ENCODE assay signal across 6 cellular contexts in the genomic region with DNA sequence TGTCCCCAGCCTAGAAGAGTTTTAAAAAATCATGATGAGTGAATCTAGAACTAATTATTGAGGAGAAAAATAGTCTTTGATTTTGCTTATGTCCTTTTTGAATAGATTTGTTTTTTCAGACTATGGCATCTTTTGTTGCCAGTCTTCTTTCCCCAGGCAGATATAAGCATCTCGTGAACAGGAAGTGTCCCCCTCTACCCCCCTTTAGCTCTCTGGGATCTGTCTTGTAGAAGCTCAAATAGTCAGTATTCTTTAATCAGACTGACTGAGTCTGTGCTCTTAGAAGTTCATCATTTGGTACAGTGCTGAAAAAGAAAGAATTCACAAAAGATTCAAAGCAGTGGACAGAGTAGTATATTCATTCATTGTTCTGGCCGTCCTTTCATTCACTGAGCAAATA.
"Had no signal": no experiment of that assay in that cellular context is flagged by ENCODE, and none has a peak within 500 bp of the region (broad histone marks: within the 10 kb centered on the region; RNA-seq: fewer than 3 reads in every experiment).

No MANE protein-coding gene starts in this region.

- DNase-seq: H9, HCEC 1CT, IMR-90, KG1 had no signal

- H3K4me3 ChIP-seq: GM23338, K562 had no signal

- H2AFZ ChIP-seq: GM23338 had no signal

- H3K4me2 ChIP-seq: GM23338 had no signal

- ATAC-seq: GM23338, K562 had no signal
